1 cellular context compared by ENCODE assay signal in the genomic region with DNA sequence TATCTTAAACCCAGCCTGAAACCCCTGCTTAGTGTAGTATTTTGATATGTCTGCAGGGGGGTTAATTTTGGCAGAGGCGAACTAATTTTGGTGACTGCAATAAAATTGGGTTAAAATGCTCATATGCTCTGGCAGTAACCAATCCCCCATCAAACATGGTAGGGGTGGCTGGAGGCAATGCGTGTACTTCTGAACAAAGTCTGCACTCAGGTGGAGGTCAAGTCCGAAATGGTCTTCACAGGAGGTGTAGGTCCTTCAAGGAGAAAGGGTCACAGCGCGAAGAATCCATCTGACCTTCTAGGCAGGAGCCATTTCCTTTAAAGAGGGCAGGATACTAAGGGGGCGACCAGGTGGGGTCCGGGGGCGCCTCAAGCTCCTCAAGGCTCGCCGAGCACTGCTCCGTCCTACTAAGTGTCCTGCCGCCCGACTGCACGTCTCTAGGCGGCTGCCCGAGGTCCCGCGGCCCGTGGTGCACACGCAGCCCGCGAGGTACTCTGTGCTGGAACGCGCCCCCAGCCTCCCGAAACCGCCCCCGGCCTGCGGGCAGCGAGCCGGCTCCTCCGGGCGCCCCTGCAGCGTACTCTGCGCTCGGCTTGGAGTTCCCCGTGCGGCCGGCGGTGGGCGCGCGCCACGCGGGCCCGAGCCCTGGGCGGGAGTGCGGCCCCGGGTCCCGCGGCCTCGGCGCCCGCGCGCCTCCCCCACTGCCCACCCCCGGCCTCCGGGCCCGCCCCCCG.
A peak's percentile ranks its signal among the peaks of the same experiment; 100 is the strongest.
TF ChIP-seq lines count a peak whose summit lies in the region.

No MANE protein-coding gene starts in this region.

TF ChIP-seq in HepG2, 621 proteins besides CTCF, POLR2A, EP300 and RAD21 (continued from another document):
- no peak for TF ChIP-seq ASH2L (IDR thresholded peaks at IDR 0.05; ENCODE audit: insufficient read length, low read depth, low read length)
- TF ChIP-seq ZNF431 (CRISPR knock-in tag; IDR thresholded peaks at IDR 0.05; ENCODE audit: borderline replicate concordance, low read depth): no peak
- 0 out of 2 replicates have a peak, but pooled peaks have one; percentile 31 for TF ChIP-seq HOXA3 (CRISPR knock-in tag; IDR thresholded peaks at IDR 0.05)
- no peak for TF ChIP-seq RFXAP (CRISPR knock-in tag; IDR thresholded peaks at IDR 0.05; ENCODE audit: borderline replicate concordance)
- peak; percentile 50; the same call in 1 of the 2 replicates for TF ChIP-seq ZBTB7B (CRISPR knock-in tag; IDR thresholded peaks at IDR 0.05)
- TF ChIP-seq, protein P1, sequence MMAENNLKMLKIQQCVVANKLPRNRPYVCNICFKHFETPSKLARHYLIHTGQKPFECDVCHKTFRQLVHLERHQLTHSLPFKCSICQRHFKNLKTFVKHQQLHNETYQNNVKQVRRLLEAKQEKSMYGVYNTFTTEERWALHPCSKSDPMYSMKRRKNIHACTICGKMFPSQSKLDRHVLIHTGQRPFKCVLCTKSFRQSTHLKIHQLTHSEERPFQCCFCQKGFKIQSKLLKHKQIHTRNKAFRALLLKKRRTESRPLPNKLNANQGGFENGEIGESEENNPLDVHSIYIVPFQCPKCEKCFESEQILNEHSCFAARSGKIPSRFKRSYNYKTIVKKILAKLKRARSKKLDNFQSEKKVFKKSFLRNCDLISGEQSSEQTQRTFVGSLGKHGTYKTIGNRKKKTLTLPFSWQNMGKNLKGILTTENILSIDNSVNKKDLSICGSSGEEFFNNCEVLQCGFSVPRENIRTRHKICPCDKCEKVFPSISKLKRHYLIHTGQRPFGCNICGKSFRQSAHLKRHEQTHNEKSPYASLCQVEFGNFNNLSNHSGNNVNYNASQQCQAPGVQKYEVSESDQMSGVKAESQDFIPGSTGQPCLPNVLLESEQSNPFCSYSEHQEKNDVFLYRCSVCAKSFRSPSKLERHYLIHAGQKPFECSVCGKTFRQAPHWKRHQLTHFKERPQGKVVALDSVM (CRISPR knock-in tag; IDR thresholded peaks at IDR 0.05): no peak
- TF ChIP-seq, protein P2, sequence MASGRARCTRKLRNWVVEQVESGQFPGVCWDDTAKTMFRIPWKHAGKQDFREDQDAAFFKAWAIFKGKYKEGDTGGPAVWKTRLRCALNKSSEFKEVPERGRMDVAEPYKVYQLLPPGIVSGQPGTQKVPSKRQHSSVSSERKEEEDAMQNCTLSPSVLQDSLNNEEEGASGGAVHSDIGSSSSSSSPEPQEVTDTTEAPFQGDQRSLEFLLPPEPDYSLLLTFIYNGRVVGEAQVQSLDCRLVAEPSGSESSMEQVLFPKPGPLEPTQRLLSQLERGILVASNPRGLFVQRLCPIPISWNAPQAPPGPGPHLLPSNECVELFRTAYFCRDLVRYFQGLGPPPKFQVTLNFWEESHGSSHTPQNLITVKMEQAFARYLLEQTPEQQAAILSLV (CRISPR knock-in tag; IDR thresholded peaks at IDR 0.05; ENCODE audit: borderline replicate concordance): no peak
